In the genomic region with DNA sequence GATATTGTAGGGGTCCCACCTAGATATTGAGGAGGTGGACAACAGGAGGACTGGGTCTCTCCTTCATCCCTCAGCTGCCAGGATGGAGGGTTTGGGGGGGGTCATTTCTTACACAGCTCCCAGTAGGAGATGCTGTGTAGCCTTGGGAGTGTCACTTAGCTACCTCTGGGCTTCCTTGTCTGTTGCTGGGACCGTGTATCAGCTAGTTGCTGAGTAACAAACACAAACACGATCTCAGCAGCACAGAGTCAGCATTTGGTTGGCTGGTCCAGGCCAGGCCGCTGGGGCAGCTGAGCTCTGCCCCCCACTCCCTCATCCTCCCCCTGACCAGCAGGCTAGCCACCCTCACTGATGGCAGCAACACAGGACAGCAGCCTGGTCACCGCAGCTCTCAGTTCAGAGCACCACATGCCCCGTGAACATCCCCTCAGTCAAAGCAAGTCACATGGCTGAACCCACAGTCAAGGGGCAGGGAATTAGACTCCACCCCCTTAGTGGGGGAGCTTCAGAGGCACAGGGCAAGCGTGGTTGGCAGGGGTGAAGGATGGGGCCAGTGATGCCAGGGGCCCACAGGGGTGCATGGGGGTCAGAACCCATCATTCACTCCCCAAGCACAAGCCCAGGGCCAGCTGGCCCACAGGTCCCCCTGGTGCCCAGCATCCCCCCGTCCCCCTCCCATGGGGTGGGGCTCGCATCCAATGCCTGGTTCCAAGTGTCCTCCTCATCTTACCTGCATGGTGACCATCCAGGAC, we compare ENCODE assay signal across 12 cellular contexts.
"Had no signal": no experiment of that assay in that cellular context is flagged by ENCODE, and none has a peak within 500 bp of the region (broad histone marks: within the 10 kb centered on the region; RNA-seq: fewer than 3 reads in every experiment).

No MANE protein-coding gene starts in this region.

- H3K9me3 ChIP-seq: adrenal gland, thyroid gland had no signal

- H3K4me3 ChIP-seq: adrenal gland, skin epidermis, thyroid gland had no signal

- H3K27ac ChIP-seq: adrenal gland, epithelial cell of prostate, skin epidermis, thyroid gland had no signal

- H3K27me3 ChIP-seq: adrenal gland, thyroid gland had no signal

- H3K36me3 ChIP-seq: adrenal gland, thyroid gland had no signal

- DNase-seq: activated CD4-positive, alpha-beta T cell treated with anti-CD3 and anti-CD28 coated beads, Interleukin-2, amount 50 U/mL, for 48 hours; activated CD8-positive, alpha-beta memory T cell treated with anti-CD3 and anti-CD28 coated beads, Interleukin-2, amount 50 U/mL, for 4 hours; activated naive CD4-positive, alpha-beta T cell treated with anti-CD3 and anti-CD28 coated beads for 36 hours; central memory CD4-positive, alpha-beta T cell; cortex of kidney; effector memory CD4-positive, alpha-beta T cell; hippocampal formation; T-helper 2 cell; thyroid gland had no signal

- H3K4me1 ChIP-seq: thyroid gland had no signal
